32 cellular contexts compared by ENCODE assay signal in genomic region chr13:32877491-32877890, GRCh38.
"Had no signal": no experiment of that assay in that cellular context is flagged by ENCODE, and none has a peak within 500 bp of the region (broad histone marks: within the 10 kb centered on the region; RNA-seq: fewer than 3 reads in every experiment).

No MANE protein-coding gene starts in this region.

- H3K27ac ChIP-seq: ascending aorta, brain microvascular endothelial cell, coronary artery, dorsolateral prefrontal cortex, esophagus muscularis mucosa, foreskin keratinocyte, gastrocnemius medialis, heart left ventricle had no signal

- H3K27me3 Mint-ChIP-seq: activated CD4-positive, alpha-beta T cell treated with anti-CD3 and anti-CD28 coated beads, Interleukin-2, amount 10 ng/mL, durations not matched to agents 7 days and 5 days; activated naive CD4-positive, alpha-beta T cell treated with anti-CD3 and anti-CD28 coated beads, Interleukin-2, amount 10 ng/mL, durations not matched to agents 7 days and 5 days; activated naive CD8-positive, alpha-beta T cell treated with anti-CD3 and anti-CD28 coated beads, Interleukin-2, amount 10 ng/mL, durations not matched to agents 7 days and 5 days; central memory CD8-positive, alpha-beta T cell; dendritic cell treated with granulocyte-macrophage colony-stimulating factor and Interleukin-4, amounts not matched to agents 40 ng/mL and 50 ng/mL, for 4 days had no signal

- H3K4me3 Mint-ChIP-seq: activated CD4-positive, alpha-beta memory T cell treated with anti-CD3 and anti-CD28 coated beads, Interleukin-2, amount 10 ng/mL, durations not matched to agents 7 days and 5 days; activated CD4-positive, alpha-beta T cell treated with anti-CD3 and anti-CD28 coated beads, Interleukin-2, amount 10 ng/mL, durations not matched to agents 7 days and 5 days; activated naive CD4-positive, alpha-beta T cell treated with anti-CD3 and anti-CD28 coated beads, Interleukin-2, amount 10 ng/mL, durations not matched to agents 7 days and 5 days; activated naive CD8-positive, alpha-beta T cell treated with anti-CD3 and anti-CD28 coated beads, Interleukin-2, amount 10 ng/mL, durations not matched to agents 7 days and 5 days; activated T-cell treated with anti-CD3 and anti-CD28 coated beads, Interleukin-2, amount 50 U/mL, for 24 hours; activated T-cell treated with anti-CD3 and anti-CD28 coated beads, Interleukin-2, amount 50 U/mL, for 72 hours; central memory CD8-positive, alpha-beta T cell; dendritic cell treated with granulocyte-macrophage colony-stimulating factor and Interleukin-4, amounts not matched to agents 40 ng/mL and 50 ng/mL, for 4 days; endodermal cell; T-helper 17 cell; T-helper 2 cell treated with Interferon-gamma antibody and Interleukin-4, amounts not matched to agents 5 μg/mL and 100 μg/mL, for 36 hours had no signal

- H3K27me3 ChIP-seq: ascending aorta, brain microvascular endothelial cell, dorsolateral prefrontal cortex, esophagus muscularis mucosa, foreskin keratinocyte, gastrocnemius medialis, heart left ventricle had no signal

- H3K9me3 Mint-ChIP-seq: activated CD4-positive, alpha-beta memory T cell treated with anti-CD3 and anti-CD28 coated beads, Interleukin-2, amount 10 ng/mL, durations not matched to agents 7 days and 5 days; activated naive CD4-positive, alpha-beta T cell treated with anti-CD3 and anti-CD28 coated beads, Interleukin-2, amount 10 ng/mL, durations not matched to agents 7 days and 5 days; activated T-cell treated with anti-CD3 and anti-CD28 coated beads, Interleukin-2, amount 50 U/mL, for 24 hours; activated T-cell treated with anti-CD3 and anti-CD28 coated beads, Interleukin-2, amount 50 U/mL, for 72 hours; central memory CD8-positive, alpha-beta T cell; dendritic cell treated with granulocyte-macrophage colony-stimulating factor and Interleukin-4, amounts not matched to agents 40 ng/mL and 50 ng/mL, for 4 days; endodermal cell; T-helper 2 cell treated with Interferon-gamma antibody and Interleukin-4, amounts not matched to agents 5 μg/mL and 100 μg/mL, for 36 hours had no signal

- H3K4me1 Mint-ChIP-seq: activated CD4-positive, alpha-beta memory T cell treated with anti-CD3 and anti-CD28 coated beads, Interleukin-2, amount 10 ng/mL, durations not matched to agents 7 days and 5 days; activated naive CD4-positive, alpha-beta T cell treated with anti-CD3 and anti-CD28 coated beads, Interleukin-2, amount 10 ng/mL, durations not matched to agents 7 days and 5 days; central memory CD8-positive, alpha-beta T cell; endodermal cell; T-helper 17 cell had no signal

- H3K36me3 Mint-ChIP-seq: activated naive CD4-positive, alpha-beta T cell treated with anti-CD3 and anti-CD28 coated beads, Interleukin-2, amount 10 ng/mL, durations not matched to agents 7 days and 5 days; activated naive CD4-positive, alpha-beta T cell treated with anti-CD3 and anti-CD28 coated beads, Interleukin-2, amount 50 U/mL, for 72 hours had no signal

- H3K36me3 ChIP-seq: ascending aorta, brain microvascular endothelial cell, esophagus muscularis mucosa, gastrocnemius medialis, heart left ventricle had no signal

- H3K4me3 ChIP-seq: ascending aorta, coronary artery, dorsolateral prefrontal cortex, esophagus muscularis mucosa, gastrocnemius medialis, heart left ventricle had no signal

- H3K9me3 ChIP-seq: ascending aorta, esophagus muscularis mucosa, gastrocnemius medialis, heart left ventricle had no signal

- DNase-seq: activated CD4-positive, alpha-beta memory T cell treated with anti-CD3 and anti-CD28 coated beads, Interleukin-2, amount 10 ng/mL, durations not matched to agents 7 days and 5 days; activated CD4-positive, alpha-beta T cell treated with anti-CD3 and anti-CD28 coated beads for 4 hours; activated CD4-positive, alpha-beta T cell treated with anti-CD3 and anti-CD28 coated beads, Interleukin-2, amount 10 ng/mL, durations not matched to agents 7 days and 5 days; activated CD4-positive, alpha-beta T cell treated with anti-CD3 and anti-CD28 coated beads, Interleukin-2, amount 50 U/mL, for 4 hours; activated CD4-positive, CD25-positive, alpha-beta regulatory T cell; activated CD4-positive, CD25-positive, alpha-beta regulatory T cell treated with anti-CD3 and anti-CD28 coated beads, Interleukin-2, amount 50 U/mL, for 72 hours; activated CD8-positive, alpha-beta memory T cell treated with anti-CD3 and anti-CD28 coated beads, Interleukin-2, amount 50 U/mL, for 48 hours; activated gamma-delta T cell; activated naive CD4-positive, alpha-beta T cell; activated naive CD4-positive, alpha-beta T cell treated with anti-CD3 and anti-CD28 coated beads, Interleukin-2, amount 10 ng/mL, durations not matched to agents 7 days and 5 days; activated naive CD8-positive, alpha-beta T cell treated with anti-CD3 and anti-CD28 coated beads, Interleukin-2, amount 10 ng/mL, durations not matched to agents 7 days and 5 days; activated T-cell treated with anti-CD3 and anti-CD28 coated beads for 4 hours; activated T-cell treated with anti-CD3 and anti-CD28 coated beads, Interleukin-2, amount 50 U/mL, for 24 hours; activated T-cell treated with anti-CD3 and anti-CD28 coated beads, Interleukin-2, amount 50 U/mL, for 72 hours; brain microvascular endothelial cell; dorsolateral prefrontal cortex; effector memory CD4-positive, alpha-beta T cell; endodermal cell; erythroblast; gastrocnemius medialis; glutamatergic neuron; heart left ventricle; T-helper 17 cell; T1000 had no signal

- H3K27ac Mint-ChIP-seq: activated CD4-positive, alpha-beta memory T cell treated with anti-CD3 and anti-CD28 coated beads, Interleukin-2, amount 10 ng/mL, durations not matched to agents 7 days and 5 days; activated CD4-positive, alpha-beta T cell treated with anti-CD3 and anti-CD28 coated beads, Interleukin-2, amount 10 ng/mL, durations not matched to agents 7 days and 5 days; activated naive CD4-positive, alpha-beta T cell treated with anti-CD3 and anti-CD28 coated beads, Interleukin-2, amount 10 ng/mL, durations not matched to agents 7 days and 5 days; activated naive CD4-positive, alpha-beta T cell treated with anti-CD3 and anti-CD28 coated beads, Interleukin-2, amount 50 U/mL, for 72 hours; activated naive CD8-positive, alpha-beta T cell treated with anti-CD3 and anti-CD28 coated beads, Interleukin-2, amount 10 ng/mL, durations not matched to agents 7 days and 5 days; activated T-cell treated with anti-CD3 and anti-CD28 coated beads, Interleukin-2, amount 50 U/mL, for 24 hours; activated T-cell treated with anti-CD3 and anti-CD28 coated beads, Interleukin-2, amount 50 U/mL, for 72 hours; dendritic cell treated with granulocyte-macrophage colony-stimulating factor and Interleukin-4, amounts not matched to agents 40 ng/mL and 50 ng/mL, for 4 days; endodermal cell; T-helper 17 cell; T-helper 2 cell treated with Interferon-gamma antibody and Interleukin-4, amounts not matched to agents 5 μg/mL and 100 μg/mL, for 36 hours had no signal

- H3K4me1 ChIP-seq: gastrocnemius medialis had no signal
